ENCODE assay signal across 1 cellular context in genomic region chr17:75980188-75981018, GRCh38.
TF ChIP-seq lines count a peak whose summit lies in the region.

No MANE protein-coding gene starts in this region.

TF ChIP-seq in GM12878, 131 proteins besides CTCF, POLR2A, EP300 and RAD21:
- TF ChIP-seq RUNX3 (IDR thresholded peaks at IDR 0.05; ENCODE audit: low read length) (peak; percentile 4; the same call in 1 of the 2 replicates), BACH1 (IDR thresholded peaks at IDR 0.05; ENCODE audit: borderline replicate concordance) (no peak)
